ENCODE assay signal across 9 cellular contexts in the genomic region with DNA sequence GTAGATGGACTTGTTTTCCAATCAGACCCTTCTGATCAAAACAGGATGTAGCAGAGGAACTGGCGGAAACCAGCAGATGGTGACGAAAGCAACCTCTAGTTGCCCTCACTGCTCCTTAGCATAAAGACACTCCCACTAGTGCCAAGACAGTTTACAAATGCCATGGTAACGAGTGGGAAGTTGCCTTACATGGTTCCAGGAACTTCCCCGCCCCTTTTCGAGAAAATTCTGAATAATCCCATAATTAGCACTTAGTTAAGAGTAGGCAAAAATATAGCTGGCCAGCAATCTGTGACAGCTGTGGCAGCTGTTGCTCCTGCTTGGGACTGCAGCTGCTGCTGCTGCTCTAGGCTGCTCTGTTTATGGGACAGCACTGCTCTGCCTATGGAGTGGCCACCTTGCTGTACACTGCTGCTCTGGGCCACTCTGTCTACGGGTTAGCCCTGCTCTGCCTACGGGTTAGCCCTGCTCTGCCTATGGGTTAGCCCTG. TPM values are rescaled to one million over a fixed set of nuclear protein-coding genes. Genes with fewer than 3 reads are reported as not detected.
DNase-seq lines count a peak whose midpoint lies in the region; ATAC-seq lines count a peak whose summit lies in the region.
"Had no signal": no experiment of that assay in that cellular context is flagged by ENCODE, and none has a peak within 500 bp of the region (broad histone marks: within the 10 kb centered on the region; RNA-seq: fewer than 3 reads in every experiment).

No MANE protein-coding gene starts in this region.

- H3K4me3 Mint-ChIP-seq in activated CD4-positive, alpha-beta memory T cell treated with anti-CD3 and anti-CD28 coated beads for 36 hours = no peak overlapping the region
- H3K4me3 Mint-ChIP-seq in memory B cell = no peak overlapping the region

- no peaks in the 10 kb centered on the region for H3K9me3 ChIP-seq in Karpas-422 (ENCODE audit: low read length)

- H4K20me1 ChIP-seq in Karpas-422 (ENCODE audit: insufficient read depth, low read depth, low read length) = no peaks in the 10 kb centered on the region

- CTCF ChIA-PET in activated CD4-positive, alpha-beta memory T cell treated with anti-CD3 and anti-CD28 coated beads for 36 hours (lab: Charles Lee) = interaction anchor here (1.1 kb wide), 1 partner anchor 34 kb away, joined by 4 read pairs; the partner anchor contains the start of genes SORL1 and SORL1-AS1

- no peaks in the 10 kb centered on the region for H3K27me3 ChIP-seq in Karpas-422 (ENCODE audit: low read length)

- H3K4me1 Mint-ChIP-seq in activated CD4-positive, alpha-beta memory T cell treated with anti-CD3 and anti-CD28 coated beads for 36 hours (ENCODE audit: low read depth) = peaks cover 76% of the 10 kb centered on the region
- peaks cover 21% of the 10 kb centered on the region for H3K4me1 Mint-ChIP-seq in memory B cell

- H3K79me2 ChIP-seq in Karpas-422 (ENCODE audit: low read length) = no peaks in the 10 kb centered on the region

- H3K9me3 Mint-ChIP-seq in activated CD4-positive, alpha-beta memory T cell treated with anti-CD3 and anti-CD28 coated beads for 36 hours = no peaks in the 10 kb centered on the region
- H3K9me3 Mint-ChIP-seq in memory B cell = no peaks in the 10 kb centered on the region

- no peaks in the 10 kb centered on the region for H3K27me3 Mint-ChIP-seq in activated CD4-positive, alpha-beta memory T cell treated with anti-CD3 and anti-CD28 coated beads for 36 hours
- H3K27me3 Mint-ChIP-seq in memory B cell = no peaks in the 10 kb centered on the region

- H3K4me3 ChIP-seq in Karpas-422 (ENCODE audit: low read length) = no peak overlapping the region

- H3K36me3 Mint-ChIP-seq in activated CD4-positive, alpha-beta memory T cell treated with anti-CD3 and anti-CD28 coated beads for 36 hours = no peaks in the 10 kb centered on the region
- no peaks in the 10 kb centered on the region for H3K36me3 Mint-ChIP-seq in memory B cell

- H2AFZ ChIP-seq in Karpas-422 (ENCODE audit: low read length) = no peak overlapping the region

- H3K9ac ChIP-seq in Karpas-422 (ENCODE audit: low read length) = peak overlapping the region; percentile 38; the same call in 1 of the 2 replicates

- no peaks in the 10 kb centered on the region for H3K9me2 ChIP-seq in Karpas-422 (replicated peaks; ENCODE audit: insufficient read depth, low read length)

- peak overlapping the region; percentile 51 for H3K4me2 ChIP-seq in Karpas-422 (ENCODE audit: low read depth, low read length, poor library complexity, severe bottlenecking)

- H3K4me1 ChIP-seq in Karpas-422 (ENCODE audit: low read length) = peaks cover 67% of the 10 kb centered on the region

- ATAC-seq in GM18519 (IDR thresholded peaks at IDR 0.05; ENCODE audit: low FRiP score, unreplicated experiment) = peak; percentile 44
- peak; percentile 73 for ATAC-seq in memory B cell (ENCODE audit: low read depth)
- ATAC-seq: HCT116 had no signal

- POLR2A ChIA-PET in activated CD4-positive, alpha-beta memory T cell treated with anti-CD3 and anti-CD28 coated beads for 36 hours (lab: Charles Lee) = no interaction called here

- H3K27ac ChIP-seq in Karpas-422 (ENCODE audit: low read length) = peak overlapping the region; percentile 100

- no peaks in the 10 kb centered on the region for H3K36me3 ChIP-seq in Karpas-422 (ENCODE audit: insufficient read depth, low read length)

- intact Hi-C loops in activated CD4-positive, alpha-beta memory T cell treated with anti-CD3 and anti-CD28 coated beads for 36 hours (cut with micrococcal nuclease) = loop anchor here (5.0 kb wide), 1 partner anchor 181 kb away; no protein-coding TSS in a partner anchor

- peak overlapping the region; percentile 52 for H3K27ac Mint-ChIP-seq in activated CD4-positive, alpha-beta memory T cell treated with anti-CD3 and anti-CD28 coated beads for 36 hours
- H3K27ac Mint-ChIP-seq in memory B cell = peak overlapping the region; percentile 36

- DNase-seq in Karpas-422 (peak; percentile 70), memory B cell (ENCODE audit: low spot score in 2 of 2) (no peak), C1 segment of cervical spinal cord (lab: John Stamatoyannopoulos, UW) (no peak), NCI-H1930 (lab: John Stamatoyannopoulos, UW) (no peak), inferior parietal cortex (ENCODE audit: extremely low spot score) (no peak), DMS79 treated with DMSO at 0.1 percent for 48 hours (lab: John Stamatoyannopoulos, UW) (no peak)
- peak; percentile 75 for DNase-seq in activated CD4-positive, alpha-beta memory T cell treated with anti-CD3 and anti-CD28 coated beads for 36 hours

RNA-seq across cellular contexts. Expression of gene SORL1, which starts 33.4 kb away (rescaled TPM):
- 197 and 232 TPM in 2 replicates for total RNA-seq in Karpas-422 (2014; rRNA removed; shearing (Covaris generic); ENCODE audit: low replicate concordance)
- 10 to 100 TPM; 48.1 to 49.3 TPM for total RNA-seq in activated CD4-positive, alpha-beta memory T cell treated with anti-CD3 and anti-CD28 coated beads for 36 hours

Comparison
In these comparisons a context has a peak if more than half of its experiments do, and no peak if none do; other contexts are left out.
1. DNase-seq: peak in Karpas-422 (single experiment) and activated CD4-positive, alpha-beta memory T cell treated with anti-CD3 and anti-CD28 coated beads for 36 hours (single experiment); none in memory B cell (0 of 2), C1 segment of cervical spinal cord (0 of 14), NCI-H1930 (0 of 2), inferior parietal cortex (single experiment) and DMS79 treated with DMSO at 0.1 percent for 48 hours (single experiment).